Comparison of ENCODE assay signal across 18 cellular contexts in the genomic region with DNA sequence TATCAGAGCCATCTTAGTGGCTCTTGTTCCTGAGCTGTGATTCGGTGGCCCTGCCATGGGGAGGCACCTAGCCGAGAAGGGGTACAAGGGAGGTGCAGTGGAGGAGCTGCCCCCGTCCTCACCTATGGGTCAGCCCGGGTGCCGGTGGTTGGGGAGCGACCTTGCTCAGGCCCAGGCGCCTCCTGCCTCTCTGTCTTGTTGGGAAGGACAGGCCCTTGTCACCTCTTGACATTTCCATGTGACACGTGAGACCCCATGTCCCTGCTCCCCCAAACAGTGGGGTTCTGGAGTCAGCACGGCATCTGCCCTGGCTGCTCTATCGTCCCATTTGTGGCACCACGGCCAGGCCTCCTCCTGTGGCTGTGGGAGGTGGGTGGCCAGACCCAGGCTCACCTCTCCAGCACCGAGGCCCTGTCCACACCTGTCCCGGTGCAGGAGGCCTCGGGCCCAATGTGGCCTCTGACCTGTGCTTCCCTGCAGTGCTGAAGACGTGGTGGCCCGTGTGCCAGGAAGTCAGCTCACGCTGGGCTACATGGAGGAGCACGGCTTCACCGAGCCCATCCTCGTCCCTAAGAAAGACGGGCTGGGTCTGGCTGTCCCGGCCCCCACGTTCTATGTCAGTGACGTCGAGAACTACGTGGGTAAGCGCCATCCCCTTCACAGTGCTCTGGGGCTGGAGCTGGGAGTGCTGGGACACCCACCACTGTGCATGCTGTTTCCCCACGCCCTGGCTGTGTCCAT.
A peak's percentile ranks its signal among the peaks of the same experiment; 100 is the strongest.
DNase-seq lines count a peak whose midpoint lies in the region; TF ChIP-seq lines count a peak whose summit lies in the region.
"Had no signal": no experiment of that assay in that cellular context is flagged by ENCODE, and none has a peak within 500 bp of the region (broad histone marks: within the 10 kb centered on the region; RNA-seq: fewer than 3 reads in every experiment).

No MANE protein-coding gene starts in this region.

- peaks cover 0 to 69% (median 0%) of the 10 kb centered on the region in 3 donors for H3K36me3 ChIP-seq in Peyer's patch
- peaks cover 22 to 65% (median 31%) of the 10 kb centered on the region in 4 donors for H3K36me3 ChIP-seq in sigmoid colon
- H3K36me3 ChIP-seq in mesendoderm (ENCODE audit: control insufficient read depth, insufficient read depth, low read length) = peaks cover 5% of the 10 kb centered on the region

- TF ChIP-seq CTCF in Peyer's patch (IDR thresholded peaks at IDR 0.05) (no peak), sigmoid colon (IDR thresholded peaks at IDR 0.05) (no peak)

- H3K4me3 ChIP-seq in Peyer's patch (no peak overlapping the region), sigmoid colon (no peak overlapping the region), mesendoderm (ENCODE audit: low read length) (no peak overlapping the region)
- H3K4me3 ChIP-seq: colonic mucosa, smooth muscle cell, tibial nerve had no signal

- H3K23ac ChIP-seq in mesendoderm (ENCODE audit: low read length) = no peak overlapping the region

- H3K56ac ChIP-seq in mesendoderm (ENCODE audit: low read length) = no peak overlapping the region

- H3K4me1 ChIP-seq in Peyer's patch = no peaks in the 10 kb centered on the region
- H3K4me1 ChIP-seq in sigmoid colon = peaks cover 0 to 35% (median 28%) of the 10 kb centered on the region in 4 donors
- no peaks in the 10 kb centered on the region for H3K4me1 ChIP-seq in mesendoderm (ENCODE audit: control insufficient read depth, low read depth, low read length)
- H3K4me1 ChIP-seq: colonic mucosa, tibial nerve had no signal

- TF ChIP-seq POLR2A in Peyer's patch (IDR thresholded peaks at IDR 0.05) (no peak), sigmoid colon (IDR thresholded peaks at IDR 0.05) (no peak)

- H3K27me3 ChIP-seq in Peyer's patch (no peaks in the 10 kb centered on the region), sigmoid colon (no peaks in the 10 kb centered on the region), mesendoderm (ENCODE audit: insufficient read depth, low read length, poor library complexity) (no peaks in the 10 kb centered on the region)
- H3K27me3 ChIP-seq: colonic mucosa, tibial nerve had no signal

- no peak overlapping the region for H3K4ac ChIP-seq in mesendoderm (ENCODE audit: low read depth, low read length)

- H3K4me2 ChIP-seq in mesendoderm (ENCODE audit: low read length) = no peak overlapping the region
- H3K4me2 ChIP-seq: smooth muscle cell had no signal

- no peak overlapping the region for H3K27ac ChIP-seq in Peyer's patch
- H3K27ac ChIP-seq in sigmoid colon = no peak overlapping the region
- no peak overlapping the region for H3K27ac ChIP-seq in mesendoderm (ENCODE audit: low read depth, low read length)
- H3K27ac ChIP-seq: colonic mucosa, tibial nerve had no signal

- no peak for TF ChIP-seq EP300 in sigmoid colon (IDR thresholded peaks at IDR 0.05)

- H4K5ac ChIP-seq in mesendoderm (ENCODE audit: low read length) = no peak overlapping the region

- no peak overlapping the region for H2BK15ac ChIP-seq in mesendoderm (replicated peaks; ENCODE audit: low read depth)

- WGBS in sigmoid colon, 2 donors = 95 to 96% methylated on average over 28 of the region's 28 CpGs
- no CpG with 5 or more reads among the region's 28 CpGs for WGBS in mesendoderm (ENCODE audit: extremely low coverage, insufficient coverage, low lambda C conversion rate)

- DNase-seq in activated T-cell treated with anti-CD3 and anti-CD28 coated beads, Interleukin-2, amount 50 U/mL, for 1 hour = peak; percentile 10
- DNase-seq in activated T-cell treated with anti-CD3 and anti-CD28 coated beads for 4 hours (no peak), Peyer's patch (peak in 2 of 3 donors; percentile 27 to 34), islet precursor cell (peak; percentile 41), sigmoid colon (peak; percentile 54), NCI-H748 treated with DMSO at 0.1 percent for 48 hours (lab: John Stamatoyannopoulos, UW) (no peak), mesendoderm (no peak), anterior cingulate cortex (lab: John Stamatoyannopoulos, UW) (no peak)
- DNase-seq: activated CD8-positive, alpha-beta T cell treated with anti-CD3 and anti-CD28 coated beads, Interleukin-2, amount 10 ng/mL, durations not matched to agents 7 days and 5 days; colonic mucosa; DMS79; kidney glomerular epithelial cell; mesenchymal stem cell; MV-4-11; NCI-H1694 treated with DMSO at 0.1 percent for 48 hours; NCI-H774 had no signal

- no peaks in the 10 kb centered on the region for H3K9me3 ChIP-seq in Peyer's patch
- no peaks in the 10 kb centered on the region for H3K9me3 ChIP-seq in sigmoid colon
- H3K9me3 ChIP-seq: colonic mucosa had no signal

- H3K18ac ChIP-seq in mesendoderm (ENCODE audit: low read length) = no peak overlapping the region

- no peak overlapping the region for H3K9ac ChIP-seq in mesendoderm (ENCODE audit: low read length)

- intact Hi-C loops in sigmoid colon (cut with DNase I) = no loop called here

- no peaks in the 10 kb centered on the region for H3K79me2 ChIP-seq in mesendoderm (ENCODE audit: control insufficient read depth, insufficient read depth, low read length)

- H2BK120ac ChIP-seq in mesendoderm (ENCODE audit: low read depth, low read length) = no peak overlapping the region

- H4K8ac ChIP-seq in mesendoderm (ENCODE audit: low read depth, low read length) = no peak overlapping the region

- no peaks in the 10 kb centered on the region for H3K79me1 ChIP-seq in mesendoderm (ENCODE audit: low read length)

- H2BK5ac ChIP-seq in mesendoderm (ENCODE audit: low read length) = no peak overlapping the region

- no peak overlapping the region for H2AK5ac ChIP-seq in mesendoderm (ENCODE audit: low read length)

Comparison
In these comparisons a context has a peak if more than half of its experiments do, and no peak if none do; other contexts are left out.
1. DNase-seq: peak in activated T-cell treated with anti-CD3 and anti-CD28 coated beads, Interleukin-2, amount 50 U/mL, for 1 hour (single experiment), Peyer's patch (2 of 3), islet precursor cell (single experiment) and sigmoid colon (single experiment); none in activated T-cell treated with anti-CD3 and anti-CD28 coated beads for 4 hours (single experiment), NCI-H748 treated with DMSO at 0.1 percent for 48 hours (single experiment), mesendoderm (single experiment) and anterior cingulate cortex (0 of 58).